33 cellular contexts compared by ENCODE assay signal in genomic region chr2:66667852-66668251, GRCh38.
"Had no signal": no experiment of that assay in that cellular context is flagged by ENCODE, and none has a peak within 500 bp of the region (broad histone marks: within the 10 kb centered on the region; RNA-seq: fewer than 3 reads in every experiment).

No MANE protein-coding gene starts in this region.

- H3K9me3 ChIP-seq: body of pancreas, breast epithelium had no signal

- H3K4me1 ChIP-seq: body of pancreas, breast epithelium had no signal

- H3K4me1 Mint-ChIP-seq: activated B cell treated with CpG ODN at 0.5 μM for 24 hours; activated CD4-positive, alpha-beta memory T cell treated with anti-CD3 and anti-CD28 coated beads, Interleukin-2, amount 10 ng/mL, durations not matched to agents 7 days and 5 days; activated CD4-positive, alpha-beta T cell treated with anti-CD3 and anti-CD28 coated beads, Interleukin-2, amount 10 ng/mL, durations not matched to agents 7 days and 5 days; activated CD8-positive, alpha-beta memory T cell treated with anti-CD3 and anti-CD28 coated beads, Interleukin-2, amount 10 ng/mL, durations not matched to agents 7 days and 5 days; activated naive CD4-positive, alpha-beta T cell treated with anti-CD3 and anti-CD28 coated beads, Interleukin-2, amount 10 ng/mL, durations not matched to agents 7 days and 5 days; activated naive CD4-positive, alpha-beta T cell treated with anti-CD3 and anti-CD28 coated beads, Interleukin-2, amount 50 U/mL, for 24 hours; activated naive CD8-positive, alpha-beta T cell treated with anti-CD3 and anti-CD28 coated beads, Interleukin-2, amount 10 ng/mL, durations not matched to agents 7 days and 5 days; activated naive CD8-positive, alpha-beta T cell treated with anti-CD3 and anti-CD28 coated beads, Interleukin-2, amount 50 U/mL, for 24 hours had no signal

- DNase-seq: activated B cell treated with CpG ODN at 0.5 μM for 24 hours; activated CD4-positive, alpha-beta memory T cell treated with anti-CD3 and anti-CD28 coated beads, Interleukin-2, amount 10 ng/mL, durations not matched to agents 7 days and 5 days; activated CD4-positive, alpha-beta T cell treated with anti-CD3 and anti-CD28 coated beads for 4 hours; activated CD4-positive, alpha-beta T cell treated with anti-CD3 and anti-CD28 coated beads, Interleukin-2, amount 10 ng/mL, durations not matched to agents 7 days and 5 days; activated CD4-positive, alpha-beta T cell treated with anti-CD3 and anti-CD28 coated beads, Interleukin-2, amount 50 U/mL, for 48 hours; activated CD4-positive, CD25-positive, alpha-beta regulatory T cell treated with anti-CD3 and anti-CD28 coated beads, Interleukin-2, amount 50 U/mL, for 72 hours; activated CD8-positive, alpha-beta memory T cell treated with anti-CD3 and anti-CD28 coated beads for 24 hours; activated CD8-positive, alpha-beta memory T cell treated with anti-CD3 and anti-CD28 coated beads, Interleukin-2, amount 10 ng/mL, durations not matched to agents 7 days and 5 days; activated CD8-positive, alpha-beta memory T cell treated with anti-CD3 and anti-CD28 coated beads, Interleukin-2, amount 50 U/mL, for 48 hours; activated CD8-positive, alpha-beta T cell treated with anti-CD3 and anti-CD28 coated beads, Interleukin-2, amount 10 ng/mL, durations not matched to agents 7 days and 5 days; activated effector memory CD4-positive, alpha-beta T cell treated with Interleukin-2 at 50 U/mL for 16 hours; activated gamma-delta T cell; activated naive CD4-positive, alpha-beta T cell treated with anti-CD3 and anti-CD28 coated beads, Interleukin-2, amount 10 ng/mL, durations not matched to agents 7 days and 5 days; activated naive CD4-positive, alpha-beta T cell treated with Interleukin-2 at 50 U/mL for 16 hours; activated naive CD8-positive, alpha-beta T cell treated with anti-CD3 and anti-CD28 coated beads, Interleukin-2, amount 10 ng/mL, durations not matched to agents 7 days and 5 days; activated naive CD8-positive, alpha-beta T cell treated with anti-CD3 and anti-CD28 coated beads, Interleukin-2, amount 50 U/mL, for 24 hours; activated T-cell treated with anti-CD3 and anti-CD28 coated beads, Interleukin-2, amount 50 U/mL, for 24 hours; activated T-cell treated with anti-CD3 and anti-CD28 coated beads, Interleukin-2, amount 50 U/mL, for 48 hours; amygdala; anterior cingulate cortex; body of pancreas; brain microvascular endothelial cell; central memory CD4-positive, alpha-beta T cell; T-helper 1 cell; T-helper 2 cell; T-helper 9 cell had no signal

- H3K9me3 Mint-ChIP-seq: activated B cell treated with CpG ODN at 0.5 μM for 24 hours; activated CD4-positive, alpha-beta memory T cell treated with anti-CD3 and anti-CD28 coated beads, Interleukin-2, amount 10 ng/mL, durations not matched to agents 7 days and 5 days; activated CD4-positive, alpha-beta T cell treated with anti-CD3 and anti-CD28 coated beads, Interleukin-2, amount 10 ng/mL, durations not matched to agents 7 days and 5 days; activated naive CD4-positive, alpha-beta T cell treated with anti-CD3 and anti-CD28 coated beads, Interleukin-2, amount 50 U/mL, for 24 hours; activated naive CD8-positive, alpha-beta T cell treated with anti-CD3 and anti-CD28 coated beads, Interleukin-2, amount 10 ng/mL, durations not matched to agents 7 days and 5 days; activated naive CD8-positive, alpha-beta T cell treated with anti-CD3 and anti-CD28 coated beads, Interleukin-2, amount 50 U/mL, for 24 hours; activated T-cell treated with anti-CD3 and anti-CD28 coated beads, Interleukin-2, amount 50 U/mL, for 24 hours; activated T-helper 2 cell treated with anti-CD3 and anti-CD28 coated beads, Interferon-gamma antibody, Interleukin-2, Interleukin-4, amounts not matched to agents 10 μg/mL and 5 μg/mL and 100 μg/mL, durations not matched to agents 14 hours and 24 hours and 36 hours; T-helper 1 cell treated with Interleukin-12 subunit alpha and Interleukin-12 subunit beta and Interleukin-4 antibody, amounts not matched to agents 30 μg/mL and 1 μg/mL, for 36 hours; T-helper 2 cell treated with Interferon-gamma antibody and Interleukin-4, amounts not matched to agents 5 μg/mL and 100 μg/mL, for 36 hours had no signal

- H3K4me3 ChIP-seq: body of pancreas, breast epithelium had no signal

- H3K27ac ChIP-seq: body of pancreas, brain microvascular endothelial cell, breast epithelium, VCaP had no signal

- H3K4me3 Mint-ChIP-seq: activated B cell treated with CpG ODN at 0.5 μM for 24 hours; activated CD4-positive, alpha-beta memory T cell treated with anti-CD3 and anti-CD28 coated beads, Interleukin-2, amount 10 ng/mL, durations not matched to agents 7 days and 5 days; activated CD4-positive, alpha-beta T cell treated with anti-CD3 and anti-CD28 coated beads, Interleukin-2, amount 10 ng/mL, durations not matched to agents 7 days and 5 days; activated CD8-positive, alpha-beta memory T cell treated with anti-CD3 and anti-CD28 coated beads, Interleukin-2, amount 10 ng/mL, durations not matched to agents 7 days and 5 days; activated CD8-positive, alpha-beta T cell treated with anti-CD3 and anti-CD28 coated beads, Interleukin-2, amount 10 ng/mL, durations not matched to agents 7 days and 5 days; activated naive CD4-positive, alpha-beta T cell treated with anti-CD3 and anti-CD28 coated beads, Interleukin-2, amount 10 ng/mL, durations not matched to agents 7 days and 5 days; activated naive CD4-positive, alpha-beta T cell treated with anti-CD3 and anti-CD28 coated beads, Interleukin-2, amount 50 U/mL, for 24 hours; activated naive CD8-positive, alpha-beta T cell; activated naive CD8-positive, alpha-beta T cell treated with anti-CD3 and anti-CD28 coated beads, Interleukin-2, amount 10 ng/mL, durations not matched to agents 7 days and 5 days; activated naive CD8-positive, alpha-beta T cell treated with anti-CD3 and anti-CD28 coated beads, Interleukin-2, amount 50 U/mL, for 24 hours; activated T-cell treated with anti-CD3 and anti-CD28 coated beads, Interleukin-2, amount 50 U/mL, for 24 hours; T-helper 1 cell treated with Interleukin-12 subunit alpha and Interleukin-12 subunit beta and Interleukin-4 antibody, amounts not matched to agents 30 μg/mL and 1 μg/mL, for 36 hours; T-helper 2 cell treated with Interferon-gamma antibody and Interleukin-4, amounts not matched to agents 5 μg/mL and 100 μg/mL, for 36 hours had no signal

- H3K36me3 ChIP-seq: brain microvascular endothelial cell, breast epithelium had no signal

- H3K36me3 Mint-ChIP-seq: activated CD8-positive, alpha-beta memory T cell treated with anti-CD3 and anti-CD28 coated beads, Interleukin-2, amount 10 ng/mL, durations not matched to agents 7 days and 5 days; activated naive CD4-positive, alpha-beta T cell treated with anti-CD3 and anti-CD28 coated beads, Interleukin-2, amount 10 ng/mL, durations not matched to agents 7 days and 5 days; activated naive CD4-positive, alpha-beta T cell treated with anti-CD3 and anti-CD28 coated beads, Interleukin-2, amount 50 U/mL, for 24 hours; activated naive CD8-positive, alpha-beta T cell; activated naive CD8-positive, alpha-beta T cell treated with anti-CD3 and anti-CD28 coated beads, Interleukin-2, amount 10 ng/mL, durations not matched to agents 7 days and 5 days had no signal

- H3K27ac Mint-ChIP-seq: activated B cell treated with CpG ODN at 0.5 μM for 24 hours; activated CD4-positive, alpha-beta memory T cell treated with anti-CD3 and anti-CD28 coated beads, Interleukin-2, amount 10 ng/mL, durations not matched to agents 7 days and 5 days; activated CD4-positive, alpha-beta T cell treated with anti-CD3 and anti-CD28 coated beads, Interleukin-2, amount 10 ng/mL, durations not matched to agents 7 days and 5 days; activated CD8-positive, alpha-beta memory T cell treated with anti-CD3 and anti-CD28 coated beads, Interleukin-2, amount 10 ng/mL, durations not matched to agents 7 days and 5 days; activated CD8-positive, alpha-beta T cell treated with anti-CD3 and anti-CD28 coated beads, Interleukin-2, amount 10 ng/mL, durations not matched to agents 7 days and 5 days; activated naive CD4-positive, alpha-beta T cell treated with anti-CD3 and anti-CD28 coated beads, Interleukin-2, amount 10 ng/mL, durations not matched to agents 7 days and 5 days; activated naive CD4-positive, alpha-beta T cell treated with anti-CD3 and anti-CD28 coated beads, Interleukin-2, amount 50 U/mL, for 24 hours; activated naive CD8-positive, alpha-beta T cell; activated naive CD8-positive, alpha-beta T cell treated with anti-CD3 and anti-CD28 coated beads, Interleukin-2, amount 10 ng/mL, durations not matched to agents 7 days and 5 days; activated naive CD8-positive, alpha-beta T cell treated with anti-CD3 and anti-CD28 coated beads, Interleukin-2, amount 50 U/mL, for 24 hours; activated T-cell treated with anti-CD3 and anti-CD28 coated beads, Interleukin-2, amount 50 U/mL, for 24 hours; activated T-helper 2 cell treated with anti-CD3 and anti-CD28 coated beads, Interferon-gamma antibody, Interleukin-2, Interleukin-4, amounts not matched to agents 10 μg/mL and 5 μg/mL and 100 μg/mL, durations not matched to agents 14 hours and 24 hours and 36 hours; T-helper 1 cell treated with Interleukin-12 subunit alpha and Interleukin-12 subunit beta and Interleukin-4 antibody, amounts not matched to agents 30 μg/mL and 1 μg/mL, for 36 hours; T-helper 2 cell treated with Interferon-gamma antibody and Interleukin-4, amounts not matched to agents 5 μg/mL and 100 μg/mL, for 36 hours had no signal

- ATAC-seq: activated CD8-positive, alpha-beta memory T cell treated with anti-CD3 and anti-CD28 coated beads, Interleukin-2, amount 10 ng/mL, durations not matched to agents 7 days and 5 days; activated CD8-positive, alpha-beta T cell treated with anti-CD3 and anti-CD28 coated beads, Interleukin-2, amount 10 ng/mL, durations not matched to agents 7 days and 5 days; activated naive CD8-positive, alpha-beta T cell treated with anti-CD3 and anti-CD28 coated beads, Interleukin-2, amount 50 U/mL, for 24 hours; body of pancreas had no signal

- H3K27me3 ChIP-seq: body of pancreas, brain microvascular endothelial cell, breast epithelium had no signal

- H3K27me3 Mint-ChIP-seq: activated B cell treated with CpG ODN at 0.5 μM for 24 hours; activated CD4-positive, alpha-beta memory T cell treated with anti-CD3 and anti-CD28 coated beads, Interleukin-2, amount 10 ng/mL, durations not matched to agents 7 days and 5 days; activated CD4-positive, alpha-beta T cell treated with anti-CD3 and anti-CD28 coated beads, Interleukin-2, amount 10 ng/mL, durations not matched to agents 7 days and 5 days; activated CD8-positive, alpha-beta memory T cell treated with anti-CD3 and anti-CD28 coated beads, Interleukin-2, amount 10 ng/mL, durations not matched to agents 7 days and 5 days; activated naive CD4-positive, alpha-beta T cell treated with anti-CD3 and anti-CD28 coated beads, Interleukin-2, amount 10 ng/mL, durations not matched to agents 7 days and 5 days; activated naive CD4-positive, alpha-beta T cell treated with anti-CD3 and anti-CD28 coated beads, Interleukin-2, amount 50 U/mL, for 24 hours; activated naive CD8-positive, alpha-beta T cell; activated naive CD8-positive, alpha-beta T cell treated with anti-CD3 and anti-CD28 coated beads, Interleukin-2, amount 10 ng/mL, durations not matched to agents 7 days and 5 days; activated naive CD8-positive, alpha-beta T cell treated with anti-CD3 and anti-CD28 coated beads, Interleukin-2, amount 50 U/mL, for 24 hours; activated T-cell treated with anti-CD3 and anti-CD28 coated beads, Interleukin-2, amount 50 U/mL, for 24 hours had no signal
